Comparison of ENCODE assay signal across 17 cellular contexts in genomic region chr21:17003221-17003620, GRCh38.
DNase-seq lines count a peak whose midpoint lies in the region; ATAC-seq and TF ChIP-seq lines count a peak whose summit lies in the region.
"Had no signal": no experiment of that assay in that cellular context is flagged by ENCODE, and none has a peak within 500 bp of the region (broad histone marks: within the 10 kb centered on the region; RNA-seq: fewer than 3 reads in every experiment).

No MANE protein-coding gene starts in this region.

- H3K27ac ChIP-seq in BLaER1 = no peak overlapping the region
- peak overlapping the region; percentile 59 for H3K27ac ChIP-seq in epithelial cell of prostate
- H3K27ac ChIP-seq: heart right ventricle, tibial artery had no signal

- DNase-seq in M059J (ENCODE audit: low read depth) (peak; percentile 30), epithelial cell of prostate (ENCODE audit: low read depth, low spot score) (no peak), neural crest cell (ENCODE audit: low read depth, low spot score) (no peak), natural killer cell (no peak), NCI-H748 (lab: John Stamatoyannopoulos, UW; ENCODE audit: unreplicated experiment) (no peak), GM19238 (ENCODE audit: insufficient read length, low spot score) (no peak)
- DNase-seq: activated CD4-positive, alpha-beta T cell treated with anti-CD3 and anti-CD28 coated beads, Interleukin-2, amount 10 ng/mL, durations not matched to agents 24 days and 14 days; activated effector memory CD4-positive, alpha-beta T cell treated with Interleukin-2 at 50 U/mL for 16 hours; CD4-positive, CD25-positive, alpha-beta regulatory T cell; cerebellar nuclear complex; heart right ventricle; Kasumi-1; midbrain; tibial artery had no signal

- H3K36me3 ChIP-seq in BLaER1 = no peaks in the 10 kb centered on the region
- H3K36me3 ChIP-seq: heart right ventricle, tibial artery had no signal

- H3K36me3 Mint-ChIP-seq in neural crest cell (ENCODE audit: low read depth) (no peaks in the 10 kb centered on the region), natural killer cell (peaks cover 11% of the 10 kb centered on the region)

- H3K9ac ChIP-seq in BLaER1 = no peak overlapping the region

- H3K4me1 Mint-ChIP-seq in neural crest cell (peaks cover 20% of the 10 kb centered on the region), natural killer cell (no peaks in the 10 kb centered on the region)
- H3K4me1 Mint-ChIP-seq: activated CD4-positive, alpha-beta T cell treated with anti-CD3 and anti-CD28 coated beads, Interleukin-2, amount 10 ng/mL, durations not matched to agents 24 days and 14 days; CD4-positive, CD25-positive, alpha-beta regulatory T cell had no signal

- no peak overlapping the region for H3K4me3 ChIP-seq in BLaER1
- H3K4me3 ChIP-seq: skin epidermis had no signal

- H3K4me3 Mint-ChIP-seq in neural crest cell (no peak overlapping the region), natural killer cell (no peak overlapping the region)
- H3K4me3 Mint-ChIP-seq: activated CD4-positive, alpha-beta T cell treated with anti-CD3 and anti-CD28 coated beads, Interleukin-2, amount 10 ng/mL, durations not matched to agents 24 days and 14 days; CD4-positive, CD25-positive, alpha-beta regulatory T cell had no signal

- H3K27me3 Mint-ChIP-seq in neural crest cell (ENCODE audit: low read depth) (no peaks in the 10 kb centered on the region), natural killer cell (ENCODE audit: low read depth in 2 of 2) (no peaks in the 10 kb centered on the region)
- H3K27me3 Mint-ChIP-seq: activated CD4-positive, alpha-beta T cell treated with anti-CD3 and anti-CD28 coated beads, Interleukin-2, amount 10 ng/mL, durations not matched to agents 24 days and 14 days; CD4-positive, CD25-positive, alpha-beta regulatory T cell had no signal

- intact Hi-C loops in natural killer cell (cut with micrococcal nuclease) = loop anchor here (10.0 kb wide), 1 partner anchor 58 kb away; no protein-coding TSS in a partner anchor

- TF ChIP-seq CTCF in neural crest cell (conservative IDR thresholded peaks at IDR 0.05) (no peak), natural killer cell (IDR thresholded peaks at IDR 0.05) (no peak)

- H3K27me3 ChIP-seq in BLaER1 = no peaks in the 10 kb centered on the region
- H3K27me3 ChIP-seq: heart right ventricle, tibial artery had no signal

- ATAC-seq in natural killer cell (no peak), HG03159 (IDR thresholded peaks at IDR 0.05; ENCODE audit: unreplicated experiment) (no peak)
- ATAC-seq: heart right ventricle had no signal

- H3K9me3 ChIP-seq in BLaER1 = no peaks in the 10 kb centered on the region; the same call in 1 of the 2 replicates
- H3K9me3 ChIP-seq: tibial artery had no signal

- H3K4me1 ChIP-seq in BLaER1 = peaks cover 12% of the 10 kb centered on the region; the same call in 1 of the 2 replicates
- H3K4me1 ChIP-seq: heart right ventricle had no signal

- H3K27ac Mint-ChIP-seq in neural crest cell (ENCODE audit: unreplicated experiment) (peak overlapping the region; percentile 67), natural killer cell (no peak overlapping the region)
- H3K27ac Mint-ChIP-seq: activated CD4-positive, alpha-beta T cell treated with anti-CD3 and anti-CD28 coated beads, Interleukin-2, amount 10 ng/mL, durations not matched to agents 24 days and 14 days; CD4-positive, CD25-positive, alpha-beta regulatory T cell had no signal

- H3K9me3 Mint-ChIP-seq in neural crest cell = peaks cover 13% of the 10 kb centered on the region
- H3K9me3 Mint-ChIP-seq in natural killer cell = peaks cover 11 to 24% of the 10 kb centered on the region in 2 donors

- no peaks in the 10 kb centered on the region for H4K20me1 ChIP-seq in BLaER1

- peak overlapping the region; percentile 29; the same call in 1 of the 2 replicates for H3K4me2 ChIP-seq in BLaER1
